In the genomic region with DNA sequence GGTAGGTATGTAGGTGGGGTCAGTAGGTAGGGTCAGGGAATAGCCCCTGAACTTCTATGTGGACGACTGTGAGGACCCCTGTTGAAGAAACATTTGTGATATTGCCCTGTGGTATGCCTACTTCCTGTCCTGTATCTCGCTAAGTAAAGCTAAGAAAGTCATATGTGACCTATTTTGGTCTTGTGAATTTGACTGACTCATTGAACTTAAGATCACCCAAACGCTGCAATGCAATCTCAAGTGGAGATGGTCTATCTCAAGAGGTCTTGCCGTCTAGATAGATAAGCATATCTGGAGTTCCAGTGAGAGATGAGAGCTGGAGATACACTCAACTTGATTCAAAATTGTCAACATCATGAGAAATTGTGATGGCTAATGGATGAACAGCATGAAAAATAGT, we compare ENCODE assay signal across 19 cellular contexts.
"Had no signal": no experiment of that assay in that cellular context is flagged by ENCODE, and none has a peak within 500 bp of the region (broad histone marks: within the 10 kb centered on the region; RNA-seq: fewer than 3 reads in every experiment).

No MANE protein-coding gene starts in this region.

- H3K9me3 ChIP-seq: breast epithelium, mucosa of descending colon, neutrophil, tibial artery had no signal

- H2AFZ ChIP-seq: parathyroid adenoma had no signal

- H3K4me1 ChIP-seq: breast epithelium, parathyroid adenoma, tibial artery had no signal

- H3K79me2 ChIP-seq: parathyroid adenoma had no signal

- H3K27me3 ChIP-seq: breast epithelium, dorsolateral prefrontal cortex, neutrophil, tibial artery had no signal

- H3K36me3 ChIP-seq: breast epithelium had no signal

- ATAC-seq: activated T-helper 17 cell treated with anti-CD3 and anti-CD28 coated beads, Interleukin-2, amount 50 U/mL, for 72 hours; mucosa of descending colon; T-helper 17 cell had no signal

- H3K4me3 ChIP-seq: breast epithelium, dorsolateral prefrontal cortex, lung, mucosa of descending colon, tibial artery had no signal

- H3K27ac ChIP-seq: breast epithelium, neutrophil, parathyroid adenoma, tibial artery had no signal

- H3K9ac ChIP-seq: parathyroid adenoma had no signal

- DNase-seq: activated CD4-positive, alpha-beta T cell treated with anti-CD3 and anti-CD28 coated beads for 1 hour; activated CD4-positive, alpha-beta T cell treated with anti-CD3 and anti-CD28 coated beads, Interleukin-2, amount 50 U/mL, for 48 hours; activated naive CD4-positive, alpha-beta T cell treated with Interleukin-2 at 50 U/mL for 16 hours; aorta; dorsolateral prefrontal cortex; endodermal cell; islet precursor cell; mucosa of descending colon; natural killer cell; stimulated activated CD4-positive, alpha-beta T cell treated with anti-CD3 and anti-CD28 coated beads, Interleukin-12 subunit alpha, Interleukin-12 subunit beta, amount 100 ng/mL, for 4 hours; stimulated activated CD4-positive, alpha-beta T cell treated with anti-CD3 and anti-CD28 coated beads, Interleukin-2, amount 100 ng/mL, for 48 hours; stimulated activated naive CD4-positive, alpha-beta T cell; T-helper 17 cell; tibial artery had no signal
